Comparison of ENCODE assay signal across 1 cellular context in the genomic region with DNA sequence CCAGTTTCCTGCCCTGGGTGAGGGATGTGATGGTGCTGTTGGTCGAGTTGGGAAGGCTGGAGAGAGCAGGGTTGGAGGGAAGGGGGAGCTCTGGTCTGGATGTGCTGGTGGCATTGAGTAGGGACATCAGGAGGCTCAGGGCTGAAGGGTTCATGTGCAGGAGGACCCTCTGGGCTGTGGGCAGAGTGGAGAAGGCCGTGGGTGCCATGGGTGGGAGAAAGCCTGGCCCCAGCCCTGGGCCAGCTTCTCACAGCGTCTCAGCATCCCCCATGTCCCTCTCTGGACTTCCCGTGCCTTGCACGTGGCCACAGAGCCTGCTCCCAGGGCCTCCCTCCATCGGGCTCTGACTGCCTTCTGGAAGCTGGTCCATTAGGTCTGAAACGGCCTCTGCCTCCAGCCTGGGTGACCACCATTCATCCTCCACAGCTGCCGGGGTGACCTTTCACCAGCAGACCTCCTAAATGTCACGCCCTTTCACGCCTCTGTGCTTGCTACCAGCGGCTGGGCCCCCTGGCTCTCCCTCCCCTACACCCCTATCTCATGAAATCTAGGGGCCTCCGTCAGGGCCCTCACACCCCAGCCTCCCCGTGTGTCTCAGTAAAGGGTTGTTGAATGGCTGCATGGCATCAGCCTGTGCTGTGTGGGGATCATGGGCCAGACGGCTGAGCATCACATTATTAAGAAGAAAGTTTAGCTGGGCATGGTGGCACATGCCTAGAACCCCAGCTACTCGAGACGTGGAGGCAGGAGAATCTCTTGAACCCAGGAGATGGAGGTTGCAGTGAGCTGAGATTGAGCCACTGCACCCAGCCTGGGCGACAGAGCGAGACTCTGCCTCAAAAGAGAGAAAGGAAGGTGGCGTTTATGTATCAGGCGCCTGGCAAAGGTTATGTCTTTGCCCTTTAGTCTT.
TF ChIP-seq lines count a peak whose summit lies in the region.

No MANE protein-coding gene starts in this region.

TF ChIP-seq in H1, 55 proteins besides CTCF, POLR2A, EP300 and RAD21:
- TF ChIP-seq BRCA1 (IDR thresholded peaks at IDR 0.05; ENCODE audit: low read depth, low read length): no peak
- no peak for TF ChIP-seq POU5F1 (IDR thresholded peaks at IDR 0.05; ENCODE audit: low read depth, low read length)
- no peak for TF ChIP-seq CHD2 (IDR thresholded peaks at IDR 0.05; ENCODE audit: low read length)
- no peak for TF ChIP-seq GTF2F1 (IDR thresholded peaks at IDR 0.05; ENCODE audit: borderline replicate concordance, low read depth, low read length)
- TF ChIP-seq NRF1 (IDR thresholded peaks at IDR 0.05; ENCODE audit: low read depth, low read length): no peak
- TF ChIP-seq RXRA (IDR thresholded peaks at IDR 0.05; ENCODE audit: insufficient read depth, low read depth, low read length): no peak
- TF ChIP-seq TAF1 (IDR thresholded peaks at IDR 0.05; ENCODE audit: low read depth, low read length): no peak
- no peak for TF ChIP-seq RFX5 (IDR thresholded peaks at IDR 0.05; ENCODE audit: borderline replicate concordance, low read depth, low read length)
